In the genomic region with DNA sequence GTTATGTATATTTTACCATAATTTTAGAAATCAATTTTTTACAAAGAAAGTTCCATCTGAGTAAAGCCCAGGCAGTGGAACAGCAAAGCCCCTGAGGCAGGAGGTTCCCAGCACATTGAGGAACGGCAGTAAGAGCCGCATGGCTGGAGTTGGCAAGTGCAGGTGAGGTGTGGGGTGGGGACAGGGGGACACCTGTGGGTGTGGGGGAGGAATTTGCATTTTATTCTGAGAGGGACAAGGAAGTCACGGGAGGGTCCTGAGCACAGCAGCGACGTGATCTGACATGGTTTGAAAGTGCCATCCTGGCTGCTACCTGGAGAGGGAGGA, we compare ENCODE assay signal across 9 cellular contexts. TPM values are rescaled to one million over a fixed set of nuclear protein-coding genes. Genes with fewer than 3 reads are reported as not detected.
DNase-seq lines count a peak whose midpoint lies in the region; ATAC-seq, FAIRE-seq and TF ChIP-seq lines count a peak whose summit lies in the region.
"Had no signal": no experiment of that assay in that cellular context is flagged by ENCODE, and none has a peak within 500 bp of the region (broad histone marks: within the 10 kb centered on the region; RNA-seq: fewer than 3 reads in every experiment).

No MANE protein-coding gene starts in this region.

- no peaks in the 10 kb centered on the region for H4K20me1 ChIP-seq in fibroblast of lung (ENCODE audit: control insufficient read depth, extremely low read depth, insufficient read depth, low read length)

- no peaks in the 10 kb centered on the region for H3K79me2 ChIP-seq in fibroblast of lung (ENCODE audit: control insufficient read depth, insufficient read depth, low read length)

- no peaks in the 10 kb centered on the region for H3K36me3 ChIP-seq in CD8-positive, alpha-beta memory T cell (ENCODE audit: insufficient read depth, low read length)
- no peaks in the 10 kb centered on the region for H3K36me3 ChIP-seq in RWPE2 (ENCODE audit: low read depth)
- H3K36me3 ChIP-seq in fibroblast of lung (ENCODE audit: control insufficient read depth, insufficient read depth, low read length): peaks cover 6% of the 10 kb centered on the region
- peaks cover 0 to 25% of the 10 kb centered on the region in 2 donors for H3K36me3 ChIP-seq in psoas muscle (ENCODE audit: insufficient read depth in 1 of 2, low read depth in 1 of 2)

- H3K36me3 Mint-ChIP-seq in CD8-positive, alpha-beta memory T cell: peaks cover 0 to 12% (median 2%) of the 10 kb centered on the region in 3 donors

- intact Hi-C loops in psoas muscle (cut with DNase I): no loop called here

- H3K27me3 Mint-ChIP-seq in CD8-positive, alpha-beta memory T cell: peaks cover 0 to 2% of the 10 kb centered on the region in 2 donors

- no peak for DNase-seq in CD8-positive, alpha-beta memory T cell
- DNase-seq in RWPE2 (ENCODE audit: low spot score) (no peak), fibroblast of lung (ENCODE audit: low read depth in 2 of 2) (no peak), psoas muscle (no peak), RCC 7860 (ENCODE audit: low spot score) (no peak), nucleus accumbens (lab: John Stamatoyannopoulos, UW) (no peak)
- DNase-seq: WERI-Rb-1 had no signal

- H3K4me1 ChIP-seq in CD8-positive, alpha-beta memory T cell (ENCODE audit: insufficient read depth, low read length): no peaks in the 10 kb centered on the region
- H3K4me1 ChIP-seq in RWPE2 (ENCODE audit: insufficient read depth, poor library complexity, severe bottlenecking): peaks cover 18% of the 10 kb centered on the region
- H3K4me1 ChIP-seq in fibroblast of lung (ENCODE audit: control insufficient read depth, extremely low read depth, insufficient read depth, low read length): peaks cover 15% of the 10 kb centered on the region
- peaks cover 4% of the 10 kb centered on the region for H3K4me1 ChIP-seq in psoas muscle

- peak overlapping the region; percentile 78 for H3K9ac ChIP-seq in fibroblast of lung (ENCODE audit: insufficient read depth, low read length)

- ATAC-seq in RWPE2 (ENCODE audit: low read depth) (no peak), psoas muscle (peak in 2 of 4 donors; percentile 2 to 3), GM19351 (IDR thresholded peaks at IDR 0.05; ENCODE audit: unreplicated experiment) (no peak), GM19463 (IDR thresholded peaks at IDR 0.05; ENCODE audit: unreplicated experiment) (no peak)

- peak overlapping the region in 3 of 7 donors; percentile 12 to 70 (median 69) for H3K4me3 Mint-ChIP-seq in CD8-positive, alpha-beta memory T cell

- CTCF ChIA-PET in CD8-positive, alpha-beta memory T cell (lab: Charles Lee): no interaction called here

- peaks cover 0 to 6% (median 1%) of the 10 kb centered on the region in 3 donors for H3K4me1 Mint-ChIP-seq in CD8-positive, alpha-beta memory T cell

- H3K27ac Mint-ChIP-seq in CD8-positive, alpha-beta memory T cell: peak overlapping the region in 1 of 8 donors; percentile 64

- TF ChIP-seq CTCF in RWPE2 (IDR thresholded peaks at IDR 0.05; ENCODE audit: poor library complexity, severe bottlenecking): no peak
- TF ChIP-seq CTCF in fibroblast of lung (conservative IDR thresholded peaks at IDR 0.05 in 1 of 2, IDR thresholded peaks at IDR 0.05 in 1 of 2; ENCODE audit: low read depth in 1 of 2, low read length in 2 of 2): no peak
- no peak for TF ChIP-seq CTCF in psoas muscle (IDR thresholded peaks at IDR 0.05)

- H3K9me3 ChIP-seq in CD8-positive, alpha-beta memory T cell (ENCODE audit: low read length): no peaks in the 10 kb centered on the region
- H3K9me3 ChIP-seq in RWPE2 (ENCODE audit: severe bottlenecking) (no peaks in the 10 kb centered on the region), fibroblast of lung (ENCODE audit: control insufficient read depth, insufficient read depth, low read depth, low read length) (no peaks in the 10 kb centered on the region), psoas muscle (no peaks in the 10 kb centered on the region)

- no peak for FAIRE-seq in RCC 7860 (lab: Jason Lieb, UNC)

- peak overlapping the region; percentile 72 for H3K27ac ChIP-seq in CD8-positive, alpha-beta memory T cell (ENCODE audit: low read depth, low read length)
- peak overlapping the region; percentile 94 for H3K27ac ChIP-seq in RWPE2 (ENCODE audit: poor library complexity, severe bottlenecking)
- peak overlapping the region; percentile 98 for H3K27ac ChIP-seq in fibroblast of lung (ENCODE audit: insufficient read depth, low read length)
- peak overlapping the region; percentile 89 for H3K27ac ChIP-seq in psoas muscle

- no peaks in the 10 kb centered on the region for H3K9me3 Mint-ChIP-seq in CD8-positive, alpha-beta memory T cell

- H2AFZ ChIP-seq in fibroblast of lung (ENCODE audit: low read length): peak overlapping the region; percentile 30

- no peak overlapping the region for H3K4me3 ChIP-seq in CD8-positive, alpha-beta memory T cell (ENCODE audit: low read length)
- no peak overlapping the region for H3K4me3 ChIP-seq in RWPE2 (ENCODE audit: severe bottlenecking)
- peak overlapping the region in 3 of 4 experiments; percentile 27 to 59 (median 52) for H3K4me3 ChIP-seq in fibroblast of lung (replicated peaks in 1 of 4; ENCODE audit: control extremely low read depth in 1 of 4, insufficient read depth in 1 of 4, low read depth in 3 of 4, low read length in 4 of 4)
- H3K4me3 ChIP-seq in psoas muscle: peak overlapping the region; percentile 59

- no peaks in the 10 kb centered on the region for H3K27me3 ChIP-seq in CD8-positive, alpha-beta memory T cell (ENCODE audit: insufficient read depth, low read length, poor library complexity, severe bottlenecking)
- H3K27me3 ChIP-seq in RWPE2 (ENCODE audit: insufficient read depth, poor library complexity, severe bottlenecking) (no peaks in the 10 kb centered on the region), fibroblast of lung (ENCODE audit: control insufficient read depth, insufficient read depth, low read length) (no peaks in the 10 kb centered on the region), psoas muscle (ENCODE audit: insufficient read depth in 3 of 3, low read length in 2 of 3) (no peaks in the 10 kb centered on the region)

- 67 to 71% (median 68%) methylated on average over 5 of the region's 5 CpGs for WGBS in psoas muscle, 3 donors

- POLR2A ChIA-PET in CD8-positive, alpha-beta memory T cell (lab: Charles Lee): no interaction called here

- peak overlapping the region; percentile 84 for H3K4me2 ChIP-seq in fibroblast of lung (ENCODE audit: extremely low read depth, insufficient read depth, low read length)

RNA-seq across cellular contexts. Expression of gene ADI1, which starts 16.1 kb away (rescaled TPM):
- 10 to 100 TPM; 33.0 to 35.3 TPM for total RNA-seq in CD8-positive, alpha-beta memory T cell
- 24.1 TPM for polyA plus RNA-seq in CD8-positive, alpha-beta memory T cell
- total RNA-seq in fibroblast of lung (22.1 and 41.9 TPM in 2 replicates), psoas muscle (100 to 1,000 TPM in 2 of 4 donors, 10 to 100 TPM in 2; 42.5 to 137 (median 76.1) TPM)
- polyA plus RNA-seq in fibroblast of lung (69.3 and 83.0 TPM in 2 replicates), psoas muscle (10 to 100 TPM; 42.7 to 95.0 (median 43.7) TPM)
- polyA plus RNA-seq in fibroblast of lung (2012): 62.6 and 75.5 TPM in 2 replicates
- 17.5 and 23.5 TPM in 2 replicates for polyA minus RNA-seq in fibroblast of lung (ENCODE audit: low replicate concordance)

RNA-seq across cellular contexts. Expression of gene RNASEH1, which starts 22.7 kb away (rescaled TPM):
- 10 to 100 TPM; 36.5 to 38.1 TPM for total RNA-seq in CD8-positive, alpha-beta memory T cell
- polyA plus RNA-seq in CD8-positive, alpha-beta memory T cell: 34.4 TPM
- total RNA-seq in fibroblast of lung (28.5 and 31.2 TPM in 2 replicates), psoas muscle (10 to 100 TPM; 15.6 to 32.4 (median 20.9) TPM)
- polyA plus RNA-seq in fibroblast of lung (23.8 and 28.6 TPM in 2 replicates), psoas muscle (10 to 100 TPM; 11.5 to 45.6 (median 21.1) TPM)
- 29.8 and 34.0 TPM in 2 replicates for polyA plus RNA-seq in fibroblast of lung (2012)
- polyA minus RNA-seq in fibroblast of lung (ENCODE audit: low replicate concordance): 12.2 and 18.5 TPM in 2 replicates

RNA-seq across cellular contexts. Expression of gene RPS7, which starts 39.6 kb away (rescaled TPM):
- total RNA-seq in CD8-positive, alpha-beta memory T cell: 1,000 to 10,000 TPM; 1,423 to 1,459 TPM
- polyA plus RNA-seq in CD8-positive, alpha-beta memory T cell: 1,173 TPM
- total RNA-seq in fibroblast of lung (1,452 and 2,150 TPM in 2 replicates), psoas muscle (100 to 1,000 TPM; 471 to 725 (median 638) TPM)
- polyA plus RNA-seq in fibroblast of lung (1,409 and 1,476 TPM in 2 replicates), psoas muscle (1,000 to 10,000 TPM; 1,251 to 1,967 (median 1,335) TPM)
- 1,636 and 1,862 TPM in 2 replicates for polyA plus RNA-seq in fibroblast of lung (2012)
- 159 and 203 TPM in 2 replicates for polyA minus RNA-seq in fibroblast of lung (ENCODE audit: low replicate concordance)

RNA-seq across cellular contexts. Expression of gene COLEC11, which starts 59.5 kb away (rescaled TPM):
- total RNA-seq in CD8-positive, alpha-beta memory T cell: under 1 TPM; 0.24 to 0.29 TPM
- polyA plus RNA-seq in CD8-positive, alpha-beta memory T cell: not detected
- 0.77 and 0.83 TPM in 2 replicates for total RNA-seq in fibroblast of lung
- 0.30 and 0.34 TPM in 2 replicates for polyA plus RNA-seq in fibroblast of lung
- 0.14 and 0.43 TPM in 2 replicates for polyA plus RNA-seq in fibroblast of lung (2012)
- 0.82 TPM in 1 of 2 replicates, not detected in the other for polyA minus RNA-seq in fibroblast of lung (ENCODE audit: low replicate concordance)
- under 1 TPM in 3 of 4 donors, not detected in 1; 0.22 to 0.79 (median 0.40) TPM for total RNA-seq in psoas muscle
- polyA plus RNA-seq in psoas muscle: 1 to 10 TPM in 1 of 3 donors, under 1 TPM in 2; 0.23 to 1.0 (median 0.35) TPM

Comparison
In these comparisons a context has a peak if more than half of its experiments do, and no peak if none do; other contexts are left out.
1. H3K4me3 ChIP-seq: peak in fibroblast of lung (3 of 4) and psoas muscle (single experiment); none in CD8-positive, alpha-beta memory T cell (single experiment) and RWPE2 (single experiment).
2. Peak in every context shown above with its lines, with median percentiles within 50 percentile points of each other: H3K27ac ChIP-seq.